Comparison of ENCODE assay signal across 26 cellular contexts in the genomic region with DNA sequence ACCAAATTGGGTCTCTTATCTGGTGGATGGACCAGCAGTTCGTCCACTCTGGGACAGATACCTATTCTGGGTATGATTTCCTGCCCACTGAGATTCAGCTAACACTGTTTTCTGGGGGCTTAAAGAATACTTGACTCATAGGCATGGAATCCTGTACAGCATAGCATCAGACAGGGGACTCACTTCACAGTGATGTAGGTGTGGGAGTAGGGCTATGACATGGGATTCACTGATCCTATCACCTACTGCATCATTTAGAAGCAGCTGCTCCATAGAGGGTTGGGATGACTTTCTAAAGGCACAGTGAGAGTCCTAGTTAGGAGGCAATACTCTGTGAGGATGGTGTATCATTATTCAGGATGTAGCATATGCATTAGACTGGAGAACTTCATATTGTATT.
"Had no signal": no experiment of that assay in that cellular context is flagged by ENCODE, and none has a peak within 500 bp of the region (broad histone marks: within the 10 kb centered on the region; RNA-seq: fewer than 3 reads in every experiment).

No MANE protein-coding gene starts in this region.

- H3K27ac Mint-ChIP-seq: nephron; stimulated activated memory B cell treated with anti-CD40 and anti-IgM and Interleukin-4, amounts not matched to agents 10 μg/mL and 1 μg/mL and 100 μg/mL, for 72 hours; stimulated activated naive CD8-positive, alpha-beta T cell treated with anti-CD3 and anti-CD28 coated beads, Interleukin-15, amount 100 ng/mL, for 72 hours had no signal

- H3K4me3 Mint-ChIP-seq: naive thymus-derived CD8-positive, alpha-beta T cell; nephron; neural crest cell; stimulated activated memory B cell treated with anti-CD40 and anti-IgM and Interleukin-4, amounts not matched to agents 10 μg/mL and 1 μg/mL and 100 μg/mL, for 72 hours; stimulated activated naive CD8-positive, alpha-beta T cell treated with anti-CD3 and anti-CD28 coated beads, Interleukin-15, amount 100 ng/mL, for 72 hours had no signal

- DNase-seq: islet precursor cell; left cardiac atrium; left lung; lower lobe of right lung; mammary epithelial cell; mesenchymal stem cell; naive thymus-derived CD8-positive, alpha-beta T cell; nucleus accumbens; pancreas; posterior cingulate gyrus; retina; right cardiac atrium; small intestine; spleen; stimulated activated CD4-positive, alpha-beta T cell treated with anti-CD3 and anti-CD28 coated beads, Interleukin-4, amount 100 ng/mL, for 24 hours; stimulated activated naive CD4-positive, alpha-beta T cell treated with Interleukin-2 at 50 U/mL for 16 hours; stimulated activated naive CD8-positive, alpha-beta T cell treated with anti-CD3 and anti-CD28 coated beads, Interleukin-15, amount 100 ng/mL, for 72 hours; substantia nigra; testis; thyroid gland; transverse colon; upper lobe of left lung had no signal

- H3K36me3 Mint-ChIP-seq: naive thymus-derived CD8-positive, alpha-beta T cell; stimulated activated memory B cell treated with anti-CD40 and anti-IgM and Interleukin-4, amounts not matched to agents 10 μg/mL and 1 μg/mL and 100 μg/mL, for 72 hours had no signal

- H3K4me1 Mint-ChIP-seq: neural crest cell had no signal

- H3K9me3 Mint-ChIP-seq: naive thymus-derived CD8-positive, alpha-beta T cell; nephron; neural crest cell; stimulated activated memory B cell treated with anti-CD40 and anti-IgM and Interleukin-4, amounts not matched to agents 10 μg/mL and 1 μg/mL and 100 μg/mL, for 72 hours had no signal

- ATAC-seq: left cardiac atrium; left lung; lower lobe of right lung; naive thymus-derived CD8-positive, alpha-beta T cell; right cardiac atrium; sciatic nerve; stimulated activated memory B cell treated with anti-CD40 and anti-IgM and Interleukin-4, amounts not matched to agents 10 μg/mL and 1 μg/mL and 100 μg/mL, for 72 hours; stimulated activated naive CD8-positive, alpha-beta T cell treated with anti-CD3 and anti-CD28 coated beads, Interleukin-15, amount 100 ng/mL, for 72 hours had no signal

- H3K27me3 Mint-ChIP-seq: stimulated activated naive CD8-positive, alpha-beta T cell treated with anti-CD3 and anti-CD28 coated beads, Interleukin-15, amount 100 ng/mL, for 72 hours had no signal
